ENCODE assay signal across 17 cellular contexts in genomic region chrX:38189431-38190128, GRCh38. TPM values are rescaled to one million over a fixed set of nuclear protein-coding genes. Genes with fewer than 3 reads are reported as not detected.
"Had no signal": no experiment of that assay in that cellular context is flagged by ENCODE, and none has a peak within 500 bp of the region (broad histone marks: within the 10 kb centered on the region; RNA-seq: fewer than 3 reads in every experiment).

No MANE protein-coding gene starts in this region.

- H3K27ac Mint-ChIP-seq: endodermal cell; naive thymus-derived CD4-positive, alpha-beta T cell; stimulated activated naive B cell treated with anti-CD40 and anti-IgM and Interleukin-4, amounts not matched to agents 10 μg/mL and 1 μg/mL and 100 μg/mL, for 72 hours had no signal

- H3K9me3 Mint-ChIP-seq: stimulated activated naive B cell treated with anti-CD40 and anti-IgM and Interleukin-4, amounts not matched to agents 10 μg/mL and 1 μg/mL and 100 μg/mL, for 72 hours had no signal

- H3K4me1 Mint-ChIP-seq: naive thymus-derived CD4-positive, alpha-beta T cell; stimulated activated naive B cell treated with anti-CD40 and anti-IgM and Interleukin-4, amounts not matched to agents 10 μg/mL and 1 μg/mL and 100 μg/mL, for 72 hours had no signal

- H3K36me3 Mint-ChIP-seq: naive thymus-derived CD4-positive, alpha-beta T cell; stimulated activated naive B cell treated with anti-CD40 and anti-IgM and Interleukin-4, amounts not matched to agents 10 μg/mL and 1 μg/mL and 100 μg/mL, for 72 hours had no signal

- ATAC-seq: esophagus mucosa; heart left ventricle; naive thymus-derived CD4-positive, alpha-beta T cell; psoas muscle; right lobe of liver; stimulated activated naive B cell treated with anti-CD40 and anti-IgM and Interleukin-4, amounts not matched to agents 10 μg/mL and 1 μg/mL and 100 μg/mL, for 72 hours had no signal

- H3K4me3 Mint-ChIP-seq: endodermal cell; naive thymus-derived CD4-positive, alpha-beta T cell; stimulated activated naive B cell treated with anti-CD40 and anti-IgM and Interleukin-4, amounts not matched to agents 10 μg/mL and 1 μg/mL and 100 μg/mL, for 72 hours had no signal

- DNase-seq: effector CD4-positive, alpha-beta T cell; endodermal cell; heart left ventricle; hippocampal formation; kidney glomerular epithelial cell; mammary epithelial cell; naive thymus-derived CD4-positive, alpha-beta T cell; psoas muscle; retina; right lobe of liver; stimulated activated CD4-positive, alpha-beta T cell treated with anti-CD3 and anti-CD28 coated beads, Interleukin-2, amount 100 ng/mL, for 24 hours; stimulated activated CD4-positive, alpha-beta T cell treated with anti-CD3 and anti-CD28 coated beads, Interleukin-4, amount 100 ng/mL, for 4 hours; stimulated activated naive B cell treated with anti-CD40 and anti-IgM and Interleukin-4, amounts not matched to agents 10 μg/mL and 1 μg/mL and 100 μg/mL, for 72 hours; stomach; substantia nigra; transverse colon had no signal

RNA-seq across cellular contexts. Expression of gene SRPX, which starts 31.1 kb away (rescaled TPM):
- total RNA-seq: naive thymus-derived CD4-positive, alpha-beta T cell had no signal
